8 cellular contexts compared by ENCODE assay signal in genomic region chr17:41917192-41917591, GRCh38. TPM values are rescaled to one million over a fixed set of nuclear protein-coding genes. Genes with fewer than 3 reads are reported as not detected.
DNase-seq lines count a peak whose midpoint lies in the region; ATAC-seq and FAIRE-seq lines count a peak whose summit lies in the region.

No MANE protein-coding gene starts in this region.

- peaks cover 27% of the 10 kb centered on the region for H3K36me3 Mint-ChIP-seq in stimulated activated naive CD8-positive, alpha-beta T cell treated with anti-CD3 and anti-CD28 coated beads, Interleukin-15, Interleukin-2, amounts not matched to agents 100 ng/mL and 50 ng/mL, for 24 hours (ENCODE audit: low read depth)
- H3K36me3 Mint-ChIP-seq in activated naive CD8-positive, alpha-beta T cell treated with anti-CD3 and anti-CD28 coated beads for 36 hours, result peaks cover 15% of the 10 kb centered on the region

- DNase-seq in stimulated activated naive CD8-positive, alpha-beta T cell treated with anti-CD3 and anti-CD28 coated beads, Interleukin-15, Interleukin-2, amounts not matched to agents 100 U/mL and 50 U/mL, for 24 hours, result no peak
- DNase-seq in activated naive CD8-positive, alpha-beta T cell treated with anti-CD3 and anti-CD28 coated beads for 36 hours, result no peak
- DNase-seq in superior temporal gyrus (ENCODE audit: extremely low spot score), result peak; percentile 14
- no peak for DNase-seq in NCI-H2196 (lab: John Stamatoyannopoulos, UW; ENCODE audit: unreplicated experiment)
- DNase-seq in DMS53 treated with DMSO at 0.1 percent for 48 hours (lab: John Stamatoyannopoulos, UW; ENCODE audit: unreplicated experiment), result no peak
- DNase-seq in GM19239 (ENCODE audit: insufficient read length, low spot score), result no peak

- peak overlapping the region; percentile 74 for H3K27ac Mint-ChIP-seq in stimulated activated naive CD8-positive, alpha-beta T cell treated with anti-CD3 and anti-CD28 coated beads, Interleukin-15, Interleukin-2, amounts not matched to agents 100 ng/mL and 50 ng/mL, for 24 hours
- H3K27ac Mint-ChIP-seq in activated naive CD8-positive, alpha-beta T cell treated with anti-CD3 and anti-CD28 coated beads for 36 hours, result peak overlapping the region; percentile 93

- H3K27me3 Mint-ChIP-seq in stimulated activated naive CD8-positive, alpha-beta T cell treated with anti-CD3 and anti-CD28 coated beads, Interleukin-15, Interleukin-2, amounts not matched to agents 100 ng/mL and 50 ng/mL, for 24 hours, result no peaks in the 10 kb centered on the region
- no peaks in the 10 kb centered on the region for H3K27me3 Mint-ChIP-seq in activated naive CD8-positive, alpha-beta T cell treated with anti-CD3 and anti-CD28 coated beads for 36 hours

- H3K9me3 Mint-ChIP-seq in stimulated activated naive CD8-positive, alpha-beta T cell treated with anti-CD3 and anti-CD28 coated beads, Interleukin-15, Interleukin-2, amounts not matched to agents 100 ng/mL and 50 ng/mL, for 24 hours, result no peaks in the 10 kb centered on the region
- no peaks in the 10 kb centered on the region for H3K9me3 Mint-ChIP-seq in activated naive CD8-positive, alpha-beta T cell treated with anti-CD3 and anti-CD28 coated beads for 36 hours

- peak overlapping the region; percentile 92 for H3K4me3 Mint-ChIP-seq in stimulated activated naive CD8-positive, alpha-beta T cell treated with anti-CD3 and anti-CD28 coated beads, Interleukin-15, Interleukin-2, amounts not matched to agents 100 ng/mL and 50 ng/mL, for 24 hours
- H3K4me3 Mint-ChIP-seq in activated naive CD8-positive, alpha-beta T cell treated with anti-CD3 and anti-CD28 coated beads for 36 hours, result peak overlapping the region; percentile 94

- FAIRE-seq in islet of Langerhans (lab: Jason Lieb, UNC) (peak; percentile 92), GM19239 (lab: Jason Lieb, UNC) (no peak)

- peaks cover 45% of the 10 kb centered on the region for H3K4me1 Mint-ChIP-seq in stimulated activated naive CD8-positive, alpha-beta T cell treated with anti-CD3 and anti-CD28 coated beads, Interleukin-15, Interleukin-2, amounts not matched to agents 100 ng/mL and 50 ng/mL, for 24 hours (ENCODE audit: low read depth)
- H3K4me1 Mint-ChIP-seq in activated naive CD8-positive, alpha-beta T cell treated with anti-CD3 and anti-CD28 coated beads for 36 hours, result peaks cover 24% of the 10 kb centered on the region

- no peak for ATAC-seq in stimulated activated naive CD8-positive, alpha-beta T cell treated with anti-CD3 and anti-CD28 coated beads, Interleukin-15, Interleukin-2, amounts not matched to agents 100 U/mL and 50 U/mL, for 24 hours

RNA-seq across cellular contexts. Expression of gene ACLY, which starts 1.6 kb away (rescaled TPM):
- 100 to 1,000 TPM; 197 to 202 TPM for total RNA-seq in activated naive CD8-positive, alpha-beta T cell treated with anti-CD3 and anti-CD28 coated beads for 36 hours

RNA-seq across cellular contexts. Expression of gene ODAD4, which starts 13.2 kb away (rescaled TPM):
- under 1 TPM; 0.58 to 0.84 TPM for total RNA-seq in activated naive CD8-positive, alpha-beta T cell treated with anti-CD3 and anti-CD28 coated beads for 36 hours

RNA-seq across cellular contexts. Expression of gene CNP, which starts 49.4 kb away (rescaled TPM):
- total RNA-seq in activated naive CD8-positive, alpha-beta T cell treated with anti-CD3 and anti-CD28 coated beads for 36 hours, result 10 to 100 TPM; 64.9 to 66.6 TPM

RNA-seq across cellular contexts. Expression of gene KLHL11, which starts 52.0 kb away (rescaled TPM):
- total RNA-seq in activated naive CD8-positive, alpha-beta T cell treated with anti-CD3 and anti-CD28 coated beads for 36 hours, result 10 to 100 TPM; 17.5 to 17.6 TPM
